In the genomic region with DNA sequence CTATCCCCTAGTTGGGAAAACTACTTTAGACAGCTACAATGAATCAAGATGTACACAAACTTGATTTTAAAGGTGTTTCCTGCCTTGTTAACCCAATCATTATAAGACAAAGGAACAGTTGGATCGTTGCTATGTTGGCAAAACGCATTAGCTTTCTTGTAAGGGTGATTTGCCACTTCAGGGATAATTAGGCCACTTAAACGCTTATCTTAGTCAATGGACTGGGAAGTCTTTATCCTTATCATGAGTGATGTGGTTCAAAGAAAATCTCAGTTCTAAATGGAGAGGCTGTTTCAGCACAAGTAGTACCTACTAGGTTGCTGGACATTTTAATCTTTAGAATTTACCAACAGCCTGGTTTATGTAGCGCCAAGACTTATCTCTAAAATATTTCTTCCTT, we compare ENCODE assay signal across 19 cellular contexts.
"Had no signal": no experiment of that assay in that cellular context is flagged by ENCODE, and none has a peak within 500 bp of the region (broad histone marks: within the 10 kb centered on the region; RNA-seq: fewer than 3 reads in every experiment).

No MANE protein-coding gene starts in this region.

- ATAC-seq: activated CD8-positive, alpha-beta T cell treated with anti-CD3 and anti-CD28 coated beads for 36 hours; left cardiac atrium; naive thymus-derived CD8-positive, alpha-beta T cell; stimulated activated naive B cell treated with anti-CD40 and anti-IgM and Interleukin-4, amounts not matched to agents 10 μg/mL and 1 μg/mL and 100 μg/mL, for 72 hours; upper lobe of right lung had no signal

- H3K27ac Mint-ChIP-seq: activated CD8-positive, alpha-beta T cell treated with anti-CD3 and anti-CD28 coated beads for 36 hours; activated naive CD8-positive, alpha-beta T cell treated with anti-CD3 and anti-CD28 coated beads, Interleukin-2, amount 10 ng/mL, durations not matched to agents 7 days and 5 days; activated T-helper 2 cell treated with anti-CD3 and anti-CD28 coated beads, Interferon-gamma antibody, Interleukin-2, Interleukin-4, amounts not matched to agents 10 μg/mL and 5 μg/mL and 100 μg/mL, durations not matched to agents 14 hours and 24 hours and 36 hours; naive thymus-derived CD8-positive, alpha-beta T cell; stimulated activated naive B cell treated with anti-CD40 and anti-IgM and Interleukin-4, amounts not matched to agents 10 μg/mL and 1 μg/mL and 100 μg/mL, for 72 hours had no signal

- DNase-seq: activated CD4-positive, alpha-beta T cell treated with anti-CD3 and anti-CD28 coated beads for 48 hours; activated CD4-positive, CD25-positive, alpha-beta regulatory T cell; activated CD8-positive, alpha-beta T cell treated with anti-CD3 and anti-CD28 coated beads for 36 hours; activated naive CD4-positive, alpha-beta T cell treated with Interleukin-2 at 50 U/mL for 16 hours; activated naive CD8-positive, alpha-beta T cell treated with anti-CD3 and anti-CD28 coated beads, Interleukin-2, amount 10 ng/mL, durations not matched to agents 7 days and 5 days; activated T-cell treated with anti-CD3 and anti-CD28 coated beads, Interleukin-2, amount 50 U/mL, for 1 hour; brain microvascular endothelial cell; central memory CD4-positive, alpha-beta T cell; dorsolateral prefrontal cortex; foreskin fibroblast; hippocampal formation; left cardiac atrium; naive thymus-derived CD8-positive, alpha-beta T cell; ovary; sigmoid colon; spleen; stimulated activated naive B cell treated with anti-CD40 and anti-IgM and Interleukin-4, amounts not matched to agents 10 μg/mL and 1 μg/mL and 100 μg/mL, for 72 hours; upper lobe of right lung had no signal

- H3K9me3 Mint-ChIP-seq: activated CD8-positive, alpha-beta T cell treated with anti-CD3 and anti-CD28 coated beads for 36 hours; activated T-helper 2 cell treated with anti-CD3 and anti-CD28 coated beads, Interferon-gamma antibody, Interleukin-2, Interleukin-4, amounts not matched to agents 10 μg/mL and 5 μg/mL and 100 μg/mL, durations not matched to agents 14 hours and 24 hours and 36 hours had no signal

- H3K27me3 Mint-ChIP-seq: activated CD8-positive, alpha-beta T cell treated with anti-CD3 and anti-CD28 coated beads for 36 hours; activated naive CD8-positive, alpha-beta T cell treated with anti-CD3 and anti-CD28 coated beads, Interleukin-2, amount 10 ng/mL, durations not matched to agents 7 days and 5 days had no signal

- H3K4me3 Mint-ChIP-seq: activated CD8-positive, alpha-beta T cell treated with anti-CD3 and anti-CD28 coated beads for 36 hours; activated naive CD8-positive, alpha-beta T cell treated with anti-CD3 and anti-CD28 coated beads, Interleukin-2, amount 10 ng/mL, durations not matched to agents 7 days and 5 days; naive thymus-derived CD8-positive, alpha-beta T cell; stimulated activated naive B cell treated with anti-CD40 and anti-IgM and Interleukin-4, amounts not matched to agents 10 μg/mL and 1 μg/mL and 100 μg/mL, for 72 hours had no signal

- H3K36me3 Mint-ChIP-seq: activated naive CD8-positive, alpha-beta T cell treated with anti-CD3 and anti-CD28 coated beads, Interleukin-2, amount 10 ng/mL, durations not matched to agents 7 days and 5 days; stimulated activated naive B cell treated with anti-CD40 and anti-IgM and Interleukin-4, amounts not matched to agents 10 μg/mL and 1 μg/mL and 100 μg/mL, for 72 hours had no signal

- H3K4me1 Mint-ChIP-seq: activated naive CD8-positive, alpha-beta T cell treated with anti-CD3 and anti-CD28 coated beads, Interleukin-2, amount 10 ng/mL, durations not matched to agents 7 days and 5 days; naive thymus-derived CD8-positive, alpha-beta T cell; stimulated activated naive B cell treated with anti-CD40 and anti-IgM and Interleukin-4, amounts not matched to agents 10 μg/mL and 1 μg/mL and 100 μg/mL, for 72 hours had no signal
